Comparison of ENCODE assay signal across 1 cellular context in the genomic region with DNA sequence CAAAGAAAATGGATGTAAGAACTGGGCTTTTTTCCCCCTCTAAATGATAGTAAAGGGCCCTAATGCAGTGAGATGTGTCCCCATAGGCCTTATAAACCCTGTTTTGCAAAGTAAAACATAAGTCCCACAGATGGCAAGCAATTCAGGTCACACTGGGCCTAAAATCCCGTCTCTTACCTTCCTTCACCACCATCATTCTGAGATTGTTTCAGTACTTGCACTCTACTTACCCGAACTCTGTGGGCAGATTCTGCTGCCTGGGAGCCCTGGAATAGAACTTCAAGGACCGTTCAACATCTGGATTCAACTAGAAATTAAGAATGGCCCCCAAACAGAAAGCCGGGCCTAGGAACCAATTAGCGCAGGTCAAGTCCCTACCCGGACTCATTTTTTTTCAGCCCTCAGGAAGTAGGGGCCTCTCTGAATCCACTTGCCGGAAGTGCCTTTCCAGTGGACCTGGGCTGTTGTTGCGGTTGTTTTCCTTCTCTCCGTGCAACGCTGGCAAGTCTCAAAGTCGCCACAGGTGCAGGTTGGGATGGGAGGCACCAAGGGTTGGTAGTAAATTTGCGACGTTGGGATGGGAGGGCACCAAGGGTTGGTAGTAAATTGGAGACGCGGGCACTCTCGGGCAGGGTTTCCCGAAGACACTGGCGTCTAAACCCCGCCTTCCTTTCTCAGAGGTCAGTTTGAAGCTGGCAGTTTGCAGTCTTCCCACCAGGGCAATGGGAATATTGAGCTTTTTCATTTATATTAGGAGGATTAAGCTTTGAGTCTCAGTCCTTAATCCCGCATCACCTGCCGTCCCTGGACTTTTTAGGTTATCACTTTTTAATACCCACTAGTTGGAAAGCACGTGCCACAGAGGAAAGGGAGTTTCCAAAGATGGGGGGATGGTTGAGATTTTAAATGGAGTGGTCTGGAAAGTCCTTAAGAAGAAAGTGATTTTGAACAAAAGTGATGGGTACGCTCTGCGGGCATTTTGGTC.
A peak's percentile ranks its signal among the peaks of the same experiment; 100 is the strongest.
TF ChIP-seq lines count a peak whose summit lies in the region.

A gene with protein sequence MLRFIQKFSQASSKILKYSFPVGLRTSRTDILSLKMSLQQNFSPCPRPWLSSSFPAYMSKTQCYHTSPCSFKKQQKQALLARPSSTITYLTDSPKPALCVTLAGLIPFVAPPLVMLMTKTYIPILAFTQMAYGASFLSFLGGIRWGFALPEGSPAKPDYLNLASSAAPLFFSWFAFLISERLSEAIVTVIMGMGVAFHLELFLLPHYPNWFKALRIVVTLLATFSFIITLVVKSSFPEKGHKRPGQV (plus strand): TSS at position 429 of the 985 bp plus-strand sequence. CDS start 2,888 bp downstream, outside the sequence.

TF ChIP-seq in HepG2, 621 proteins besides CTCF, POLR2A, EP300 and RAD21 (continued from another document and continues in another):
- TF ChIP-seq, protein P1, sequence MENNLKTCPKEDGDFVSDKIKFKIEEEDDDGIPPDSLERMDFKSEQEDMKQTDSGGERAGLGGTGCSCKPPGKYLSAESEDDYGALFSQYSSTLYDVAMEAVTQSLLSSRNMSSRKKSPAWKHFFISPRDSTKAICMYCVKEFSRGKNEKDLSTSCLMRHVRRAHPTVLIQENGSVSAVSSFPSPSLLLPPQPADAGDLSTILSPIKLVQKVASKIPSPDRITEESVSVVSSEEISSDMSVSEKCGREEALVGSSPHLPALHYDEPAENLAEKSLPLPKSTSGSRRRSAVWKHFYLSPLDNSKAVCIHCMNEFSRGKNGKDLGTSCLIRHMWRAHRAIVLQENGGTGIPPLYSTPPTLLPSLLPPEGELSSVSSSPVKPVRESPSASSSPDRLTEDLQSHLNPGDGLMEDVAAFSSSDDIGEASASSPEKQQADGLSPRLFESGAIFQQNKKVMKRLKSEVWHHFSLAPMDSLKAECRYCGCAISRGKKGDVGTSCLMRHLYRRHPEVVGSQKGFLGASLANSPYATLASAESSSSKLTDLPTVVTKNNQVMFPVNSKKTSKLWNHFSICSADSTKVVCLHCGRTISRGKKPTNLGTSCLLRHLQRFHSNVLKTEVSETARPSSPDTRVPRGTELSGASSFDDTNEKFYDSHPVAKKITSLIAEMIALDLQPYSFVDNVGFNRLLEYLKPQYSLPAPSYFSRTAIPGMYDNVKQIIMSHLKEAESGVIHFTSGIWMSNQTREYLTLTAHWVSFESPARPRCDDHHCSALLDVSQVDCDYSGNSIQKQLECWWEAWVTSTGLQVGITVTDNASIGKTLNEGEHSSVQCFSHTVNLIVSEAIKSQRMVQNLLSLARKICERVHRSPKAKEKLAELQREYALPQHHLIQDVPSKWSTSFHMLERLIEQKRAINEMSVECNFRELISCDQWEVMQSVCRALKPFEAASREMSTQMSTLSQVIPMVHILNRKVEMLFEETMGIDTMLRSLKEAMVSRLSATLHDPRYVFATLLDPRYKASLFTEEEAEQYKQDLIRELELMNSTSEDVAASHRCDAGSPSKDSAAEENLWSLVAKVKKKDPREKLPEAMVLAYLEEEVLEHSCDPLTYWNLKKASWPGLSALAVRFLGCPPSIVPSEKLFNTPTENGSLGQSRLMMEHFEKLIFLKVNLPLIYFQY (CRISPR knock-in tag; IDR thresholded peaks at IDR 0.05; ENCODE audit: borderline replicate concordance) = no peak
- peak; percentile 73; the same call in 1 of the 2 replicates for TF ChIP-seq RFXANK (CRISPR knock-in tag; IDR thresholded peaks at IDR 0.05)
- TF ChIP-seq SAFB2 (CRISPR knock-in tag; IDR thresholded peaks at IDR 0.05; ENCODE audit: borderline replicate concordance, low read depth) = no peak; the same call in 1 of the 2 replicates
- TF ChIP-seq, protein P2, sequence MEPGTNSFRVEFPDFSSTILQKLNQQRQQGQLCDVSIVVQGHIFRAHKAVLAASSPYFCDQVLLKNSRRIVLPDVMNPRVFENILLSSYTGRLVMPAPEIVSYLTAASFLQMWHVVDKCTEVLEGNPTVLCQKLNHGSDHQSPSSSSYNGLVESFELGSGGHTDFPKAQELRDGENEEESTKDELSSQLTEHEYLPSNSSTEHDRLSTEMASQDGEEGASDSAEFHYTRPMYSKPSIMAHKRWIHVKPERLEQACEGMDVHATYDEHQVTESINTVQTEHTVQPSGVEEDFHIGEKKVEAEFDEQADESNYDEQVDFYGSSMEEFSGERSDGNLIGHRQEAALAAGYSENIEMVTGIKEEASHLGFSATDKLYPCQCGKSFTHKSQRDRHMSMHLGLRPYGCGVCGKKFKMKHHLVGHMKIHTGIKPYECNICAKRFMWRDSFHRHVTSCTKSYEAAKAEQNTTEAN (CRISPR knock-in tag; conservative IDR thresholded peaks at IDR 0.05) = no peak
- peak; percentile 71 for TF ChIP-seq DR1 (CRISPR knock-in tag; IDR thresholded peaks at IDR 0.05)
- TF ChIP-seq ZFYVE20 (CRISPR knock-in tag; IDR thresholded peaks at IDR 0.05; ENCODE audit: borderline replicate concordance, low read depth) = no peak
- TF ChIP-seq ZNF24 (IDR thresholded peaks at IDR 0.05) = peak; percentile 57; the same call in 1 of the 2 replicates
- 0 out of 2 replicates have a peak, but pooled peaks have one; percentile 78 for TF ChIP-seq MIER3 (CRISPR knock-in tag; IDR thresholded peaks at IDR 0.05; ENCODE audit: borderline replicate concordance)
- TF ChIP-seq, protein P3, sequence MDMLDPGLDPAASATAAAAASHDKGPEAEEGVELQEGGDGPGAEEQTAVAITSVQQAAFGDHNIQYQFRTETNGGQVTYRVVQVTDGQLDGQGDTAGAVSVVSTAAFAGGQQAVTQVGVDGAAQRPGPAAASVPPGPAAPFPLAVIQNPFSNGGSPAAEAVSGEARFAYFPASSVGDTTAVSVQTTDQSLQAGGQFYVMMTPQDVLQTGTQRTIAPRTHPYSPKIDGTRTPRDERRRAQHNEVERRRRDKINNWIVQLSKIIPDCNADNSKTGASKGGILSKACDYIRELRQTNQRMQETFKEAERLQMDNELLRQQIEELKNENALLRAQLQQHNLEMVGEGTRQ (IDR thresholded peaks at IDR 0.05; ENCODE audit: low read depth, low read length) = no peak
- TF ChIP-seq, protein P3 (CRISPR knock-in tag; IDR thresholded peaks at IDR 0.05; ENCODE audit: borderline replicate concordance) = no peak
- no peak for TF ChIP-seq GZF1 (CRISPR knock-in tag; IDR thresholded peaks at IDR 0.05)
- TF ChIP-seq HNRNPK (IDR thresholded peaks at IDR 0.05; ENCODE audit: low read depth, low read length, poor library complexity, severe bottlenecking) = no peak
- no peak for TF ChIP-seq ZNF569 (CRISPR knock-in tag; IDR thresholded peaks at IDR 0.05; ENCODE audit: borderline replicate concordance)
- 0 out of 2 replicates have a peak, but pooled peaks have one; percentile 44 for TF ChIP-seq U2AF2 (IDR thresholded peaks at IDR 0.05; ENCODE audit: low read depth, low read length)
- TF ChIP-seq, protein P4, sequence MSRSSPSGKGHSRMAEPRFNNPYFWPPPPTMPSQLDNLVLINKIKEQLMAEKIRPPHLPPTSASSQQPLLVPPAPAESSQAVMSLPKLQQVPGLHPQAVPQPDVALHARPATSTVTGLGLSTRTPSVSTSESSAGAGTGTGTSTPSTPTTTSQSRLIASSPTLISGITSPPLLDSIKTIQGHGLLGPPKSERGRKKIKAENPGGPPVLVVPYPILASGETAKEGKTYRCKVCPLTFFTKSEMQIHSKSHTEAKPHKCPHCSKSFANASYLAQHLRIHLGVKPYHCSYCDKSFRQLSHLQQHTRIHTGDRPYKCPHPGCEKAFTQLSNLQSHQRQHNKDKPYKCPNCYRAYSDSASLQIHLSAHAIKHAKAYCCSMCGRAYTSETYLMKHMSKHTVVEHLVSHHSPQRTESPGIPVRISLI (CRISPR knock-in tag; IDR thresholded peaks at IDR 0.05; ENCODE audit: borderline replicate concordance) = no peak
- no peak for TF ChIP-seq SOX6 (IDR thresholded peaks at IDR 0.05)
- TF ChIP-seq SOX6 (CRISPR knock-in tag; IDR thresholded peaks at IDR 0.05) = peak; percentile 47; the same call in 1 of the 2 replicates
- TF ChIP-seq NFYC (CRISPR knock-in tag; IDR thresholded peaks at IDR 0.05) = peak; percentile 31; the same call in 1 of the 2 replicates
- TF ChIP-seq ZNF543 (CRISPR knock-in tag; IDR thresholded peaks at IDR 0.05) = no peak
- no peak; the same call in 1 of the 2 replicates for TF ChIP-seq HOXA9 (CRISPR knock-in tag; IDR thresholded peaks at IDR 0.05; ENCODE audit: borderline replicate concordance)
- TF ChIP-seq NCOA1 (CRISPR knock-in tag; IDR thresholded peaks at IDR 0.05) = no peak
- 0 out of 2 replicates have a peak, but pooled peaks have one; percentile 63 for TF ChIP-seq HMG20B (CRISPR knock-in tag; conservative IDR thresholded peaks at IDR 0.05)
- TF ChIP-seq MTA1 (CRISPR knock-in tag; IDR thresholded peaks at IDR 0.05; ENCODE audit: borderline replicate concordance) = no peak
- peak; percentile 67; the same call in 1 of the 2 replicates for TF ChIP-seq SPEN (CRISPR knock-in tag; IDR thresholded peaks at IDR 0.05; ENCODE audit: low read depth)
- no peak for TF ChIP-seq ZNF17 (CRISPR knock-in tag; IDR thresholded peaks at IDR 0.05)
- TF ChIP-seq, protein P5, sequence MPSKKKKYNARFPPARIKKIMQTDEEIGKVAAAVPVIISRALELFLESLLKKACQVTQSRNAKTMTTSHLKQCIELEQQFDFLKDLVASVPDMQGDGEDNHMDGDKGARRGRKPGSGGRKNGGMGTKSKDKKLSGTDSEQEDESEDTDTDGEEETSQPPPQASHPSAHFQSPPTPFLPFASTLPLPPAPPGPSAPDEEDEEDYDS (CRISPR knock-in tag; IDR thresholded peaks at IDR 0.05) = peak; percentile 75
- no peak for TF ChIP-seq PRPF4 (IDR thresholded peaks at IDR 0.05; ENCODE audit: low read depth, low read length, poor library complexity, severe bottlenecking)
- TF ChIP-seq ZNF34 (CRISPR knock-in tag; IDR thresholded peaks at IDR 0.05; ENCODE audit: borderline replicate concordance) = no peak
- TF ChIP-seq ZNF350 (CRISPR knock-in tag; IDR thresholded peaks at IDR 0.05; ENCODE audit: borderline replicate concordance, low read depth) = no peak
- no peak for TF ChIP-seq ZNF138 (CRISPR knock-in tag; IDR thresholded peaks at IDR 0.05; ENCODE audit: low read depth)
- peak; percentile 83 for TF ChIP-seq POGZ (CRISPR knock-in tag; IDR thresholded peaks at IDR 0.05)
- TF ChIP-seq KAT2B (IDR thresholded peaks at IDR 0.05; ENCODE audit: borderline replicate concordance, low read depth, low read length) = no peak
- no peak for TF ChIP-seq RELA (CRISPR knock-in tag; IDR thresholded peaks at IDR 0.05)
- TF ChIP-seq REPIN1 (CRISPR knock-in tag; IDR thresholded peaks at IDR 0.05; ENCODE audit: borderline replicate concordance, low read depth) = peak; percentile 76; the same call in 1 of the 2 replicates
- TF ChIP-seq HOXA7 (CRISPR knock-in tag; IDR thresholded peaks at IDR 0.05) = no peak
- TF ChIP-seq, protein P6, sequence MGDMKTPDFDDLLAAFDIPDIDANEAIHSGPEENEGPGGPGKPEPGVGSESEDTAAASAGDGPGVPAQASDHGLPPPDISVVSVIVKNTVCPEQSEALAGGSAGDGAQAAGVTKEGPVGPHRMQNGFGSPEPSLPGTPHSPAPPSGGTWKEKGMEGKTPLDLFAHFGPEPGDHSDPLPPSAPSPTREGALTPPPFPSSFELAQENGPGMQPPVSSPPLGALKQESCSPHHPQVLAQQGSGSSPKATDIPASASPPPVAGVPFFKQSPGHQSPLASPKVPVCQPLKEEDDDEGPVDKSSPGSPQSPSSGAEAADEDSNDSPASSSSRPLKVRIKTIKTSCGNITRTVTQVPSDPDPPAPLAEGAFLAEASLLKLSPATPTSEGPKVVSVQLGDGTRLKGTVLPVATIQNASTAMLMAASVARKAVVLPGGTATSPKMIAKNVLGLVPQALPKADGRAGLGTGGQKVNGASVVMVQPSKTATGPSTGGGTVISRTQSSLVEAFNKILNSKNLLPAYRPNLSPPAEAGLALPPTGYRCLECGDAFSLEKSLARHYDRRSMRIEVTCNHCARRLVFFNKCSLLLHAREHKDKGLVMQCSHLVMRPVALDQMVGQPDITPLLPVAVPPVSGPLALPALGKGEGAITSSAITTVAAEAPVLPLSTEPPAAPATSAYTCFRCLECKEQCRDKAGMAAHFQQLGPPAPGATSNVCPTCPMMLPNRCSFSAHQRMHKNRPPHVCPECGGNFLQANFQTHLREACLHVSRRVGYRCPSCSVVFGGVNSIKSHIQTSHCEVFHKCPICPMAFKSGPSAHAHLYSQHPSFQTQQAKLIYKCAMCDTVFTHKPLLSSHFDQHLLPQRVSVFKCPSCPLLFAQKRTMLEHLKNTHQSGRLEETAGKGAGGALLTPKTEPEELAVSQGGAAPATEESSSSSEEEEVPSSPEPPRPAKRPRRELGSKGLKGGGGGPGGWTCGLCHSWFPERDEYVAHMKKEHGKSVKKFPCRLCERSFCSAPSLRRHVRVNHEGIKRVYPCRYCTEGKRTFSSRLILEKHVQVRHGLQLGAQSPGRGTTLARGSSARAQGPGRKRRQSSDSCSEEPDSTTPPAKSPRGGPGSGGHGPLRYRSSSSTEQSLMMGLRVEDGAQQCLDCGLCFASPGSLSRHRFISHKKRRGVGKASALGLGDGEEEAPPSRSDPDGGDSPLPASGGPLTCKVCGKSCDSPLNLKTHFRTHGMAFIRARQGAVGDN (CRISPR knock-in tag; IDR thresholded peaks at IDR 0.05) = peak; percentile 5
- TF ChIP-seq THYN1 (CRISPR knock-in tag; IDR thresholded peaks at IDR 0.05; ENCODE audit: borderline replicate concordance, low read depth) = no peak
- TF ChIP-seq, protein P7, sequence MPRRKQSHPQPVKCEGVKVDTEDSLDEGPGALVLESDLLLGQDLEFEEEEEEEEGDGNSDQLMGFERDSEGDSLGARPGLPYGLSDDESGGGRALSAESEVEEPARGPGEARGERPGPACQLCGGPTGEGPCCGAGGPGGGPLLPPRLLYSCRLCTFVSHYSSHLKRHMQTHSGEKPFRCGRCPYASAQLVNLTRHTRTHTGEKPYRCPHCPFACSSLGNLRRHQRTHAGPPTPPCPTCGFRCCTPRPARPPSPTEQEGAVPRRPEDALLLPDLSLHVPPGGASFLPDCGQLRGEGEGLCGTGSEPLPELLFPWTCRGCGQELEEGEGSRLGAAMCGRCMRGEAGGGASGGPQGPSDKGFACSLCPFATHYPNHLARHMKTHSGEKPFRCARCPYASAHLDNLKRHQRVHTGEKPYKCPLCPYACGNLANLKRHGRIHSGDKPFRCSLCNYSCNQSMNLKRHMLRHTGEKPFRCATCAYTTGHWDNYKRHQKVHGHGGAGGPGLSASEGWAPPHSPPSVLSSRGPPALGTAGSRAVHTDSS (CRISPR knock-in tag; conservative IDR thresholded peaks at IDR 0.05) = no peak
- TF ChIP-seq, protein P8, sequence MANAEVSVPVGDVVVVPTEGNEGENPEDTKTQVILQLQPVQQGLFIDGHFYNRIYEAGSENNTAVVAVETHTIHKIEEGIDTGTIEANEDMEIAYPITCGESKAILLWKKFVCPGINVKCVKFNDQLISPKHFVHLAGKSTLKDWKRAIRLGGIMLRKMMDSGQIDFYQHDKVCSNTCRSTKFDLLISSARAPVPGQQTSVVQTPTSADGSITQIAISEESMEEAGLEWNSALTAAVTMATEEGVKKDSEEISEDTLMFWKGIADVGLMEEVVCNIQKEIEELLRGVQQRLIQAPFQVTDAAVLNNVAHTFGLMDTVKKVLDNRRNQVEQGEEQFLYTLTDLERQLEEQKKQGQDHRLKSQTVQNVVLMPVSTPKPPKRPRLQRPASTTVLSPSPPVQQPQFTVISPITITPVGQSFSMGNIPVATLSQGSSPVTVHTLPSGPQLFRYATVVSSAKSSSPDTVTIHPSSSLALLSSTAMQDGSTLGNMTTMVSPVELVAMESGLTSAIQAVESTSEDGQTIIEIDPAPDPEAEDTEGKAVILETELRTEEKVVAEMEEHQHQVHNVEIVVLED (CRISPR knock-in tag; IDR thresholded peaks at IDR 0.05; ENCODE audit: borderline replicate concordance) = no peak; the same call in 1 of the 2 replicates
- TF ChIP-seq ISX (CRISPR knock-in tag; conservative IDR thresholded peaks at IDR 0.05) = 0 out of 2 replicates have a peak, but pooled peaks have one; percentile 52
